Comparison of ENCODE assay signal across 10 cellular contexts in the genomic region with DNA sequence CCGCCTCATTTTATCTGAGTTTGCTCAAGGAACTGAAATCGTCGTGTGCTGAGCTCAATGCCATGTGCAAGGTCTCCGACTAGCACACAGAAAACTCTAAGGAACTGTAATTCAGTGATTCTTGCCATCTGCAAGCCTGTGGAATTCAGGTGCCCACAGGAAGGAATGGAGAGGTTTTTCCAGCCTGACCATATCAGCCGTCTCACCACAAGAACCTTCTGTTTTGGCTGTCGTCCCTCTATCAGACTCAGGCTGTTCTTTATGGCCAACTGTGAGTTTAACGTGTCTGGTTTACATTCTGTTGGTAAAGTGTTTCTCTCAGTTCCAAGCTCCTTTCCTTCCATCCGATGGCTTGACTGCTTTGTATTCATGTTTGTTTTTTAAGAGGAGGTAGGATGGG.
DNase-seq lines count a peak whose midpoint lies in the region; ATAC-seq, FAIRE-seq and TF ChIP-seq lines count a peak whose summit lies in the region.
"Had no signal": no experiment of that assay in that cellular context is flagged by ENCODE, and none has a peak within 500 bp of the region (broad histone marks: within the 10 kb centered on the region; RNA-seq: fewer than 3 reads in every experiment).

No MANE protein-coding gene starts in this region.

- H3K4me1 ChIP-seq in skeletal muscle satellite cell (ENCODE audit: control insufficient read depth, insufficient read depth, low read length), result peaks cover 35% of the 10 kb centered on the region

- H3K9me3 ChIP-seq in skeletal muscle satellite cell (replicated peaks; ENCODE audit: low read length), result no peaks in the 10 kb centered on the region

- peak overlapping the region; percentile 67 for H3K9ac ChIP-seq in skeletal muscle satellite cell (ENCODE audit: low read depth, low read length)

- H3K4me2 ChIP-seq in skeletal muscle satellite cell (ENCODE audit: low read length), result peak overlapping the region; percentile 26

- ATAC-seq in GM21576 (IDR thresholded peaks at IDR 0.05; ENCODE audit: unreplicated experiment) (no peak), GM18511 (IDR thresholded peaks at IDR 0.05; ENCODE audit: unreplicated experiment) (no peak)

- peak; percentile 78 for FAIRE-seq in H54 (lab: Jason Lieb, UNC)
- FAIRE-seq: keratinocyte had no signal

- no peak for TF ChIP-seq POLR2A in H54 (IDR thresholded peaks at IDR 0.05; ENCODE audit: low read depth, low read length)

- no peak overlapping the region for H3K4me3 ChIP-seq in skeletal muscle satellite cell (ENCODE audit: low read length)

- no peaks in the 10 kb centered on the region for H3K36me3 ChIP-seq in skeletal muscle satellite cell (ENCODE audit: insufficient read depth, low read length)

- H3K27me3 ChIP-seq in skeletal muscle satellite cell (ENCODE audit: control insufficient read depth, insufficient read depth, low read length), result no peaks in the 10 kb centered on the region

- no peak for DNase-seq in H54 (ENCODE audit: insufficient read length, low spot score)
- peak; percentile 13 for DNase-seq in UCSD-AML1 (lab: John Stamatoyannopoulos, UW; ENCODE audit: unreplicated experiment)
- peak; percentile 83 for DNase-seq in glomerular visceral epithelial cell (ENCODE audit: extremely low spot score)
- no peak for DNase-seq in NCI-H2107 (lab: John Stamatoyannopoulos, UW)
- DNase-seq: activated CD4-positive, CD25-positive, alpha-beta regulatory T cell; naive B cell had no signal

Comparison
In these comparisons a context has a peak if more than half of its experiments do, and no peak if none do; other contexts are left out.
1. DNase-seq: peak in UCSD-AML1 (single experiment) and glomerular visceral epithelial cell (single experiment); none in H54 (single experiment) and NCI-H2107 (single experiment).